In genomic region chr20:36197271-36197670, GRCh38 we compare ENCODE assay signal across 22 cellular contexts.
"Had no signal": no experiment of that assay in that cellular context is flagged by ENCODE, and none has a peak within 500 bp of the region (broad histone marks: within the 10 kb centered on the region; RNA-seq: fewer than 3 reads in every experiment).

No MANE protein-coding gene starts in this region.

- H3K4me3 ChIP-seq: colonic mucosa, dorsolateral prefrontal cortex, left lung, lung, upper lobe of right lung had no signal

- FAIRE-seq: astrocyte, endothelial cell of umbilical vein, keratinocyte had no signal

- H3K27me3 ChIP-seq: colonic mucosa, dorsolateral prefrontal cortex, left lung, upper lobe of right lung had no signal

- H3K27ac ChIP-seq: colonic mucosa, left lung, upper lobe of right lung had no signal

- H3K4me1 ChIP-seq: colonic mucosa, left lung, upper lobe of right lung had no signal

- H3K36me3 ChIP-seq: colonic mucosa had no signal

- ATAC-seq: activated CD4-positive, alpha-beta T cell treated with anti-CD3 and anti-CD28 coated beads for 36 hours; activated T-helper 17 cell treated with anti-CD3 and anti-CD28 coated beads, Interleukin-2, amount 50 U/mL, for 72 hours; effector memory CD8-positive, alpha-beta T cell; left lung; naive thymus-derived CD4-positive, alpha-beta T cell; upper lobe of right lung had no signal

- DNase-seq: activated B cell treated with CpG ODN at 0.5 μM for 24 hours; activated CD4-positive, alpha-beta T cell treated with anti-CD3 and anti-CD28 coated beads for 36 hours; activated CD4-positive, alpha-beta T cell treated with anti-CD3 and anti-CD28 coated beads, Interleukin-2, amount 50 U/mL, for 4 hours; activated CD8-positive, alpha-beta memory T cell treated with anti-CD3 and anti-CD28 coated beads for 24 hours; activated CD8-positive, alpha-beta memory T cell treated with anti-CD3 and anti-CD28 coated beads, Interleukin-2, amount 50 U/mL, for 4 hours; activated T-cell treated with anti-CD3 and anti-CD28 coated beads, Interleukin-2, amount 50 U/mL, for 24 hours; colonic mucosa; dorsolateral prefrontal cortex; effector memory CD8-positive, alpha-beta T cell; left lung; naive thymus-derived CD4-positive, alpha-beta T cell; occipital lobe; stimulated activated CD4-positive, alpha-beta T cell treated with anti-CD3 and anti-CD28 coated beads, Interleukin-4, amount 100 ng/mL, for 1 hour; stimulated activated naive CD4-positive, alpha-beta T cell treated with Interleukin-2 at 50 U/mL for 16 hours; T-helper 1 cell; T-helper 9 cell; upper lobe of right lung had no signal

- H3K9me3 ChIP-seq: colonic mucosa, left lung, upper lobe of right lung had no signal
